8 cellular contexts compared by ENCODE assay signal in the genomic region with DNA sequence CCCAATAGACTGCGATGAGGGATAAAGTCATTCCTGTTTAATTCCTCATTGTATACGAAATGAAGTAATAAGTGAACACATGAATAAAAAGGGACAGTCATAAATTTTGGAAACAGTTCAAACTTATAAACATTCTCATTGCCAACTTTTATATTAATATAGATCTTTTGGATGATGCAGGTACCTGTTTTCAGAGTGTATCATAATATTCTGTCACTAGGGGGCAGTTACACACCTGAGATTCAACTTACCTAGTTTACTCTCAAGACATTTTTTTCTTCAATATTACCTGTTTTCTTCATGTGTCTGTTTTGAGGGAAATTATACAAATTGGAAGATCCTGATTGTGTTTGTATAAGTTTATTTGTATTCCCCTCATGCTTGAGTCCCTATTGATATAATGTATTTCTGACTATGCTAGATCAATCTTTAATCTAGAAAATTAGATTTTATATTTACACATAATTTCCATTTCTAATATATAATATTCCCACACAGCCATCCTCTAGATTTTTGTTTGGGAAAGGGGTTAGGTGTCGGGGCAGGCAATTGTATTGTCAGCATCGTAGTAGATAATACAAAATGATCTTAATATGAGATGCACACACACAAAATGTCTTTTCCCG. TPM values are rescaled to one million over a fixed set of nuclear protein-coding genes. Genes with fewer than 3 reads are reported as not detected.
DNase-seq lines count a peak whose midpoint lies in the region; ATAC-seq and TF ChIP-seq lines count a peak whose summit lies in the region.

No MANE protein-coding gene starts in this region.

- H3K4me1 Mint-ChIP-seq in CD4-positive, alpha-beta T cell (ENCODE audit: low read depth): peaks cover 41% of the 10 kb centered on the region

- no peak overlapping the region for H3K4me3 Mint-ChIP-seq in CD4-positive, alpha-beta T cell

- no peaks in the 10 kb centered on the region for H3K27me3 Mint-ChIP-seq in CD4-positive, alpha-beta T cell

- no peaks in the 10 kb centered on the region for H3K4me1 ChIP-seq in lung (ENCODE audit: control insufficient read depth in 2 of 2, insufficient read depth in 2 of 2, low read length in 2 of 2)

- H3K27ac ChIP-seq in CD4-positive, alpha-beta T cell (ENCODE audit: low read depth, low read length): no peak overlapping the region
- H3K27ac ChIP-seq in lung (ENCODE audit: low read depth in 1 of 2, low read length in 1 of 2): no peak overlapping the region

- CTCF ChIA-PET in CD4-positive, alpha-beta T cell (lab: Charles Lee): no interaction called here

- in situ Hi-C loops in astrocyte of the spinal cord (cut with HindIII; ENCODE audit: low sequenced_read_pairs): no loop called here

- peak; percentile 43 for ATAC-seq in CD4-positive, alpha-beta T cell (ENCODE audit: poor library complexity)
- ATAC-seq in lung (ENCODE audit: insufficient read depth, low FRiP score) (no peak), GM21737 (IDR thresholded peaks at IDR 0.05; ENCODE audit: unreplicated experiment) (no peak)

- DNase-seq in CD4-positive, alpha-beta T cell: no peak
- DNase-seq in GM20000 (ENCODE audit: low spot score) (no peak), astrocyte of the spinal cord (ENCODE audit: low read depth, low spot score) (no peak), lung (ENCODE audit: low spot score) (no peak), anterior cingulate cortex (lab: John Stamatoyannopoulos, UW) (no peak)
- DNase-seq in effector CD8-positive, alpha-beta T cell (lab: John Stamatoyannopoulos, UW): no peak
- DNase-seq in activated effector memory CD4-positive, alpha-beta T cell treated with Interleukin-2 at 50 U/mL for 16 hours: no peak

- H3K9me3 Mint-ChIP-seq in CD4-positive, alpha-beta T cell: no peaks in the 10 kb centered on the region

- H3K36me3 Mint-ChIP-seq in CD4-positive, alpha-beta T cell (ENCODE audit: low read depth): peaks cover 60% of the 10 kb centered on the region

- H3K27me3 ChIP-seq in CD4-positive, alpha-beta T cell (ENCODE audit: control insufficient read depth, insufficient read depth, low read length): no peaks in the 10 kb centered on the region
- H3K27me3 ChIP-seq in lung (ENCODE audit: control insufficient read depth, insufficient read depth): no peaks in the 10 kb centered on the region

- peaks cover 0 to 1% of the 10 kb centered on the region in 2 donors for H3K36me3 ChIP-seq in lung (ENCODE audit: control insufficient read depth in 2 of 2, insufficient read depth in 2 of 2, low read length in 2 of 2)

- WGBS in lung, 2 donors: 66 to 75% methylated on average over 5 of the region's 5 CpGs

- intact Hi-C loops in CD4-positive, alpha-beta T cell (cut with DNase I, micrococcal nuclease): loop anchor here (2.0 to 5.0 kb wide), 2 partner anchors 783 to 784 kb away; no protein-coding TSS in a partner anchor

- no peaks in the 10 kb centered on the region for H3K9me3 ChIP-seq in CD4-positive, alpha-beta T cell (ENCODE audit: control insufficient read depth, low read length)
- no peaks in the 10 kb centered on the region for H3K9me3 ChIP-seq in lung (ENCODE audit: control insufficient read depth in 2 of 2, insufficient read depth in 1 of 2, low read length in 1 of 2)

- H3K27ac Mint-ChIP-seq in CD4-positive, alpha-beta T cell: no peak overlapping the region

- TF ChIP-seq CTCF in CD4-positive, alpha-beta T cell (IDR thresholded peaks at IDR 0.05): peak; percentile 70
- TF ChIP-seq CTCF in GM20000 (IDR thresholded peaks at IDR 0.05; ENCODE audit: extremely low read depth, missing control alignments) (peak; percentile 17), astrocyte of the spinal cord (IDR thresholded peaks at IDR 0.05; ENCODE audit: low read depth, low read length) (peak; percentile 47), lung (IDR thresholded peaks at IDR 0.05; ENCODE audit: control extremely low read depth, extremely low read depth) (peak; percentile 12)

- POLR2A ChIA-PET in CD4-positive, alpha-beta T cell (lab: Charles Lee): no interaction called here

- H3K4me3 ChIP-seq in astrocyte of the spinal cord (ENCODE audit: low read depth, low read length) (no peak overlapping the region), lung (no peak overlapping the region)

RNA-seq across cellular contexts. Expression of gene FDX1, which starts 18.3 kb away (rescaled TPM):
- 10 to 100 TPM; 10.2 to 10.6 TPM for total RNA-seq in CD4-positive, alpha-beta T cell
- total RNA-seq in lung: 10 to 100 TPM; 14.1 to 16.2 TPM
- polyA plus RNA-seq in lung: 10 to 100 TPM; 11.0 to 14.9 TPM

Comparison
In these comparisons a context has a peak if more than half of its experiments do, and no peak if none do; other contexts are left out.
1. CTCF ChIP-seq: peak in every context shown above with its lines; median percentile 70 in CD4-positive, alpha-beta T cell; 47 in astrocyte of the spinal cord; 17 in GM20000; 12 in lung.